In genomic region chr14:55752580-55753365, GRCh38 we compare ENCODE assay signal across 12 cellular contexts.
DNase-seq lines count a peak whose midpoint lies in the region; TF ChIP-seq lines count a peak whose summit lies in the region.
"Had no signal": no experiment of that assay in that cellular context is flagged by ENCODE, and none has a peak within 500 bp of the region (broad histone marks: within the 10 kb centered on the region; RNA-seq: fewer than 3 reads in every experiment).

No MANE protein-coding gene starts in this region.

- H3K9me3 ChIP-seq in testis (no peaks in the 10 kb centered on the region), OCI-LY7 (ENCODE audit: low read length) (no peaks in the 10 kb centered on the region)

- no peak overlapping the region for H3K4me2 ChIP-seq in OCI-LY7 (ENCODE audit: low read length)

- H4K20me1 ChIP-seq in OCI-LY7 (ENCODE audit: insufficient read depth, low read length) = no peaks in the 10 kb centered on the region

- DNase-seq in DMS53 treated with DMSO at 0.1 percent for 48 hours (lab: John Stamatoyannopoulos, UW; ENCODE audit: unreplicated experiment) = peak; percentile 36
- DNase-seq in NCI-H2029 treated with DMSO at 0.1 percent for 48 hours (lab: John Stamatoyannopoulos, UW) = peak; percentile 96
- peak; percentile 89 for DNase-seq in choroid plexus epithelial cell (ENCODE audit: low read depth)
- peak; percentile 83 for DNase-seq in mucosa of gallbladder (ENCODE audit: low spot score)
- DNase-seq in testis = no peak
- DNase-seq in OCI-LY7 (ENCODE audit: low spot score) = no peak
- no peak for DNase-seq in activated T-cell treated with anti-CD3 and anti-CD28 coated beads, Interleukin-2, amount 50 U/mL, for 48 hours
- DNase-seq in HK-2 (ENCODE audit: unreplicated experiment) = no peak
- DNase-seq: activated naive CD8-positive, alpha-beta T cell treated with anti-CD3 and anti-CD28 coated beads, Interleukin-2, amount 10 ng/mL, durations not matched to agents 7 days and 5 days; KG1; left ventricle myocardium superior; stimulated activated CD4-positive, alpha-beta T cell treated with anti-CD3 and anti-CD28 coated beads, Interleukin-2, amount 100 ng/mL, for 48 hours had no signal

- intact Hi-C loops in testis (cut with DNase I; ENCODE audit: low total_unique reads) (no loop called here), OCI-LY7 (cut with micrococcal nuclease; ENCODE audit: unreplicated experiment) (no loop called here)

- TF ChIP-seq CTCF in choroid plexus epithelial cell (conservative IDR thresholded peaks at IDR 0.05; ENCODE audit: low read depth, low read length) (no peak), testis (IDR thresholded peaks at IDR 0.05) (no peak), OCI-LY7 (conservative IDR thresholded peaks at IDR 0.05; ENCODE audit: low read length) (no peak)

- CTCF ChIA-PET in OCI-LY7 (lab: Charles Lee; ENCODE audit: unreplicated experiment) = no interaction called here

- H2AFZ ChIP-seq in OCI-LY7 (ENCODE audit: low read length) = no peak overlapping the region

- no peak overlapping the region for H3K27ac ChIP-seq in testis
- H3K27ac ChIP-seq in OCI-LY7 (ENCODE audit: low read depth, low read length, poor library complexity, severe bottlenecking) = no peak overlapping the region

- H3K4me3 ChIP-seq in choroid plexus epithelial cell (ENCODE audit: low read depth, low read length) (no peak overlapping the region), testis (no peak overlapping the region), OCI-LY7 (ENCODE audit: low read depth, low read length, poor library complexity, severe bottlenecking) (no peak overlapping the region)

- H3K36me3 ChIP-seq in testis (ENCODE audit: low read depth, missing control alignments) (no peaks in the 10 kb centered on the region), OCI-LY7 (ENCODE audit: insufficient read depth, low read length) (no peaks in the 10 kb centered on the region)

- no peak for TF ChIP-seq POLR2A in testis (IDR thresholded peaks at IDR 0.05)

- POLR2A ChIA-PET in OCI-LY7 (lab: Charles Lee) = interaction anchor here (0.7 kb wide), 1 partner anchor 119 kb away, joined by 3 read pairs; no protein-coding TSS in a partner anchor

- no peaks in the 10 kb centered on the region for H3K79me2 ChIP-seq in OCI-LY7 (ENCODE audit: insufficient read depth, low read depth, low read length)

- BruUV-seq in OCI-LY7 (replicated peaks; lab: Mats Ljungman, UMichigan) = no TSS peak

- WGBS in testis, 2 donors = 78% methylated on average over 7 of the region's 7 CpGs

- no peaks in the 10 kb centered on the region for H3K9me2 ChIP-seq in OCI-LY7 (ENCODE audit: insufficient read depth, low read length)

- no peaks in the 10 kb centered on the region for H3K27me3 ChIP-seq in testis

- no peaks in the 10 kb centered on the region for H3K4me1 ChIP-seq in testis
- no peaks in the 10 kb centered on the region for H3K4me1 ChIP-seq in OCI-LY7 (ENCODE audit: insufficient read depth, low read length, poor library complexity, severe bottlenecking)

Comparison
In these comparisons a context has a peak if more than half of its experiments do, and no peak if none do; other contexts are left out.
1. DNase-seq: peak in DMS53 treated with DMSO at 0.1 percent for 48 hours (single experiment), NCI-H2029 treated with DMSO at 0.1 percent for 48 hours (single experiment), choroid plexus epithelial cell (single experiment) and mucosa of gallbladder (single experiment); none in testis (single experiment), OCI-LY7 (single experiment), activated T-cell treated with anti-CD3 and anti-CD28 coated beads, Interleukin-2, amount 50 U/mL, for 48 hours (0 of 2) and HK-2 (single experiment).